20 cellular contexts compared by ENCODE assay signal in the genomic region with DNA sequence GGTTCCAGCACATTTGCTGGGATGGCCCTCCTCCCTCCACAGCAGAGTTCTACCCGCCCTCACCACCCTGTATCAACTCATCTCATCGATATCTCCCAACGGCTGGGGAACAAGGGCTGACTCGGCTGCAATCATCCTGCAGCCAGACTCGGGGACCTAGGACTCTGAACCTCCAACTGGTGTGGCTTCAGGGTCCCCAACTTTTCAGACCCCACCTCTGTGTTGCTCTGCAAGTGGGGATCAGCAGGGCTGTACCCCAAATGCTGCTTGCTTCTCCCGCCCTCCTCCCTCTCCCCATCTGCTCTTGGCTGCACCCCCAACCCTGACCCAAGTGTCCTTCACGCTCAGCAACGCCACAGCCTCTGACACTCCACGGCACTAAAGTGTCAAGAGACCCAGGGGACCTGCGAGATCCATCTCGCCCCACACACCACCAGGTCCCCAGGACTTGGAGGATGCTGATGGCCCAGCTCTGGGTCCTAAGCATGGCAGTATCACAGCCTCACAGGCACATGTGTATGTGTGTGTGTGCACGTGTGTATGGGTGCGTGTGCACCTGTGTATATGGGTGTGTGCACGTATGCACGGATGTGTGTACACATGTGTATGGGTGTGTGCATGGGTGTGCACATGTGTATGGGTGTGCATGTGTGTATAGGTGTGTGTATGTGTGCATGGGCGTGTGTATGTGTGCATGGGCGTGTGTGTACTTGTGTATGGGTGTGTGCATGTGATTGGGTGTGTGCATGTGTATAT. TPM values are rescaled to one million over a fixed set of nuclear protein-coding genes. Genes with fewer than 3 reads are reported as not detected.
DNase-seq lines count a peak whose midpoint lies in the region; ATAC-seq, FAIRE-seq and TF ChIP-seq lines count a peak whose summit lies in the region.
"Had no signal": no experiment of that assay in that cellular context is flagged by ENCODE, and none has a peak within 500 bp of the region (broad histone marks: within the 10 kb centered on the region; RNA-seq: fewer than 3 reads in every experiment).

No MANE protein-coding gene starts in this region.

- H2BK15ac ChIP-seq in IMR-90 (ENCODE audit: low read depth, low read length) = no peak overlapping the region

- ATAC-seq in IMR-90 (ENCODE audit: low read depth) (no peak), K562 (no peak), GM18907 (IDR thresholded peaks at IDR 0.05; ENCODE audit: unreplicated experiment) (no peak), GM19463 (IDR thresholded peaks at IDR 0.05; ENCODE audit: unreplicated experiment) (no peak)
- ATAC-seq: PC-3 had no signal

- H2BK5ac ChIP-seq in IMR-90 (ENCODE audit: low read depth, low read length, poor library complexity, severe bottlenecking) = no peak overlapping the region

- H3K4me3 ChIP-seq in IMR-90 (ENCODE audit: insufficient read depth, low read depth, low read length) (no peak overlapping the region), K562 (no peak overlapping the region), neural progenitor cell (no peak overlapping the region)
- H3K4me3 ChIP-seq: SJSA1 had no signal

- BruUV-seq in IMR-90 (replicated peaks; lab: Mats Ljungman, UMichigan) (no TSS peak), K562 (replicated peaks; lab: Mats Ljungman, UMichigan) (no TSS peak)

- no peak overlapping the region for H3K4me2 ChIP-seq in IMR-90 (ENCODE audit: low read depth, low read length)
- no peak overlapping the region for H3K4me2 ChIP-seq in K562 (ENCODE audit: insufficient read depth, low read length)
- H3K4me2 ChIP-seq in neural progenitor cell = no peak overlapping the region

- H3K27ac Mint-ChIP-seq in neural progenitor cell (no peak overlapping the region), type B pancreatic cell (no peak overlapping the region)
- H3K27ac Mint-ChIP-seq: CD4-positive, alpha-beta T cell had no signal

- no peak overlapping the region for H2BK120ac ChIP-seq in IMR-90 (ENCODE audit: low read depth, low read length)

- H4K20me1 ChIP-seq in IMR-90 (ENCODE audit: insufficient read depth, low read length) (no peaks in the 10 kb centered on the region; the same call in 1 of the 2 replicates), K562 (replicated peaks; ENCODE audit: control insufficient read depth, insufficient read depth, low read length) (no peaks in the 10 kb centered on the region), neural progenitor cell (ENCODE audit: low read depth) (no peaks in the 10 kb centered on the region)

- H2AFZ ChIP-seq in IMR-90 (replicated peaks; ENCODE audit: low read length, poor library complexity) (peak overlapping the region; percentile 21), K562 (ENCODE audit: low read depth, low read length) (no peak overlapping the region), neural progenitor cell (replicated peaks) (no peak overlapping the region)

- intact Hi-C loops in IMR-90 (cut with micrococcal nuclease) = no loop called here
- intact Hi-C loops in K562 (cut with micrococcal nuclease) = no loop called here

- in situ Hi-C loops in IMR-90 (cut with MboI; ENCODE audit: low sequenced_read_pairs) (no loop called here), K562 (cut with MboI) (no loop called here)

- no peak overlapping the region for H4K8ac ChIP-seq in IMR-90 (ENCODE audit: low read depth in 2 of 2, low read length in 2 of 2)

- no peak overlapping the region for H4K5ac ChIP-seq in IMR-90 (ENCODE audit: low read depth, low read length)

- no peak overlapping the region for H2BK20ac ChIP-seq in IMR-90 (ENCODE audit: low read depth, low read length)

- TF ChIP-seq RAD21 in IMR-90 (IDR thresholded peaks at IDR 0.05; ENCODE audit: low read length) (no peak), K562 (CRISPR knock-in tag; conservative IDR thresholded peaks at IDR 0.05 in 1 of 2, IDR thresholded peaks at IDR 0.05 in 1 of 2) (no peak)

- POLR2A ChIA-PET in IMR-90 (lab: Charles Lee; ENCODE audit: unreplicated experiment) (no interaction called here), K562 (lab: Yijun Ruan, JAX) (no interaction called here)

- H3K36me3 Mint-ChIP-seq in neural progenitor cell (no peaks in the 10 kb centered on the region), type B pancreatic cell (no peaks in the 10 kb centered on the region)

- no peak overlapping the region for H3K56ac ChIP-seq in IMR-90 (ENCODE audit: extremely low read depth, insufficient read depth, low read length)

- 71% methylated on average over 9 of the region's 17 CpGs; no CpG with 5 or more reads in 1 of the 2 experiments for WGBS in IMR-90 (ENCODE audit: extremely low coverage in 2 of 2, insufficient read length in 1 of 2), 2 experiments
- WGBS in K562 (ENCODE audit: insufficient coverage, low coverage, missing lambda C conversion rate) = 2% methylated on average over 16 of the region's 17 CpGs

- H3K4me1 Mint-ChIP-seq in neural progenitor cell (peaks cover 3% of the 10 kb centered on the region), type B pancreatic cell (ENCODE audit: unreplicated experiment) (no peaks in the 10 kb centered on the region)

- TF ChIP-seq CTCF in IMR-90 (conservative IDR thresholded peaks at IDR 0.05; ENCODE audit: low read depth, low read length) (no peak), K562 (IDR thresholded peaks at IDR 0.05 in 2 of 3, conservative IDR thresholded peaks at IDR 0.05 in 1 of 3; ENCODE audit: insufficient read depth in 2 of 3, low read depth in 1 of 3, low read length in 3 of 3) (no peak), neural progenitor cell (IDR thresholded peaks at IDR 0.05) (no peak), type B pancreatic cell (conservative IDR thresholded peaks at IDR 0.05) (no peak)

- H3K4me1 ChIP-seq in IMR-90 (ENCODE audit: control insufficient read depth, insufficient read depth, low read length) (no peaks in the 10 kb centered on the region), K562 (replicated peaks in 1 of 2; ENCODE audit: control insufficient read depth in 2 of 2, insufficient read depth in 2 of 2, low read length in 2 of 2) (peaks cover 0 to 11% of the 10 kb centered on the region in 2 experiments; a peak in 1 of 5 replicates), neural progenitor cell (no peaks in the 10 kb centered on the region)
- H3K4me1 ChIP-seq: SJSA1 had no signal

- H3K9me1 ChIP-seq in IMR-90 (ENCODE audit: insufficient read depth, low read length) = no peaks in the 10 kb centered on the region
- peaks cover 2% of the 10 kb centered on the region for H3K9me1 ChIP-seq in K562 (ENCODE audit: control insufficient read depth, insufficient read depth, low read length)

- H3K18ac ChIP-seq in IMR-90 (ENCODE audit: low read depth, low read length) = no peak overlapping the region

- no peak overlapping the region for H3K4ac ChIP-seq in IMR-90 (ENCODE audit: low read depth, low read length)

- H3K9me3 Mint-ChIP-seq in neural progenitor cell (no peaks in the 10 kb centered on the region), type B pancreatic cell (no peaks in the 10 kb centered on the region)
- H3K9me3 Mint-ChIP-seq: CD4-positive, alpha-beta T cell had no signal

- H3K27ac ChIP-seq in IMR-90 (ENCODE audit: insufficient read depth, low read length) (no peak overlapping the region), K562 (ENCODE audit: extremely low read depth, low read depth, low read length) (no peak overlapping the region), neural progenitor cell (no peak overlapping the region)
- H3K27ac ChIP-seq: RWPE1, SJSA1 had no signal

- peak overlapping the region; percentile 8 for H3K4me3 Mint-ChIP-seq in neural progenitor cell
- H3K4me3 Mint-ChIP-seq in type B pancreatic cell = no peak overlapping the region
- H3K4me3 Mint-ChIP-seq: B cell; CD4-positive, alpha-beta T cell had no signal

- H3K36me3 ChIP-seq in IMR-90 (ENCODE audit: control insufficient read depth, insufficient read depth, low read length) = no peaks in the 10 kb centered on the region
- H3K36me3 ChIP-seq in K562 (ENCODE audit: control insufficient read depth, insufficient read depth, low read length) = no peaks in the 10 kb centered on the region
- no peaks in the 10 kb centered on the region for H3K36me3 ChIP-seq in neural progenitor cell
- H3K36me3 ChIP-seq: SJSA1 had no signal

- TF ChIP-seq EP300 in K562 (IDR thresholded peaks at IDR 0.05; ENCODE audit: low read length) = no peak

- no peaks in the 10 kb centered on the region for H3K79me1 ChIP-seq in IMR-90 (ENCODE audit: low read depth in 1 of 2, low read length in 2 of 2)

- H3K27me3 Mint-ChIP-seq in neural progenitor cell (ENCODE audit: insufficient read depth, low read depth) (peaks cover 16% of the 10 kb centered on the region), type B pancreatic cell (peaks cover 50% of the 10 kb centered on the region)
- H3K27me3 Mint-ChIP-seq: B cell; CD4-positive, alpha-beta T cell had no signal

- H3K9me3 ChIP-seq in IMR-90 (ENCODE audit: control insufficient read depth, insufficient read depth, low read length) (peaks cover 3% of the 10 kb centered on the region; the same call in 1 of the 2 replicates), K562 (replicated peaks; ENCODE audit: control insufficient read depth, insufficient read depth, low read depth, low read length) (no peaks in the 10 kb centered on the region), neural progenitor cell (ENCODE audit: low read depth) (no peaks in the 10 kb centered on the region)
- H3K9me3 ChIP-seq: SJSA1 had no signal

- no peak for FAIRE-seq in K562 (lab: Jason Lieb, UNC)
- FAIRE-seq: GM19239 had no signal

- no peak overlapping the region for H2AK9ac ChIP-seq in IMR-90 (replicated peaks; ENCODE audit: low read depth, low read length, poor library complexity)

- H3K23ac ChIP-seq in IMR-90 (ENCODE audit: low read depth, low read length) = no peak overlapping the region

- H3K9ac ChIP-seq in IMR-90 (ENCODE audit: low read depth, low read length) (no peak overlapping the region), K562 (ENCODE audit: insufficient read depth in 1 of 2, low read depth in 2 of 2, low read length in 2 of 2) (no peak overlapping the region), neural progenitor cell (no peak overlapping the region)

- H3K14ac ChIP-seq in IMR-90 (replicated peaks; ENCODE audit: low read depth, low read length) = no peak overlapping the region

- no peak for TF ChIP-seq POLR2A in IMR-90 (IDR thresholded peaks at IDR 0.05; ENCODE audit: low read depth, low read length)
- no peak for TF ChIP-seq POLR2A in K562 (conservative IDR thresholded peaks at IDR 0.05)

- H3F3A ChIP-seq in neural progenitor cell (ENCODE audit: low read depth) = no peaks in the 10 kb centered on the region

- CTCF ChIA-PET in IMR-90 (lab: Yijun Ruan, JAX) (no interaction called here), K562 (lab: Yijun Ruan, JAX; ENCODE audit: low intra/inter-chr PET ratio) (no interaction called here)

- H3K27me3 ChIP-seq in IMR-90 (ENCODE audit: control insufficient read depth, insufficient read depth, low read length) = peaks cover 27% of the 10 kb centered on the region
- H3K27me3 ChIP-seq in K562 (ENCODE audit: control insufficient read depth in 2 of 2, insufficient read depth in 2 of 2, low read length in 2 of 2) = peaks cover 13 to 68% of the 10 kb centered on the region in 2 experiments; a peak in 3 of 5 replicates
- peaks cover 84% of the 10 kb centered on the region for H3K27me3 ChIP-seq in neural progenitor cell

- H3K79me2 ChIP-seq in K562 (ENCODE audit: control insufficient read depth, insufficient read depth, low read length) (no peaks in the 10 kb centered on the region), neural progenitor cell (ENCODE audit: low read depth) (no peaks in the 10 kb centered on the region)

- dilution Hi-C loops in IMR-90 (cut with HindIII; ENCODE audit: low sequenced_read_pairs, unreplicated experiment) = no loop called here

- DNase-seq in IMR-90 (no peak), K562 (ENCODE audit: extremely low read depth in 1 of 4, low spot score in 3 of 4) (no peak), neural progenitor cell (ENCODE audit: low spot score) (no peak), type B pancreatic cell (ENCODE audit: extremely low spot score, unreplicated experiment) (peak; percentile 50), NCI-H226 (no peak)
- DNase-seq: CD4-positive, alpha-beta T cell; EL; HCEC 1CT; KBM-7; MV-4-11; NCI-H1417 treated with DMSO at 0.1 percent for 48 hours; NCI-H1930; NCI-H446; PC-3 had no signal

- H2AK5ac ChIP-seq in IMR-90 (ENCODE audit: low read depth, low read length) = no peak overlapping the region

- H4K91ac ChIP-seq in IMR-90 (ENCODE audit: insufficient read depth, low read depth, low read length) = no peak overlapping the region

RNA-seq across cellular contexts. Expression of a gene that starts 26.4 kb away (rescaled TPM):
- not detected in 2 replicates for total RNA-seq in IMR-90 (2012; rRNA removed)
- 0.07 TPM in 1 of 2 replicates, not detected in the other for polyA plus RNA-seq in IMR-90 (2012; rRNA removed)
- polyA plus RNA-seq in IMR-90 (2012; cell fraction: cytosol; rRNA removed) = 0.02 TPM in 1 of 2 replicates, not detected in the other
- 0.14 and 0.17 TPM in 2 replicates for polyA plus RNA-seq in IMR-90 (2012; cell fraction: nucleus; rRNA removed; ENCODE audit: low replicate concordance)
- not detected in 2 replicates for total RNA-seq in K562 (2011; cell fraction: chromatin; rRNA removed; ENCODE audit: low replicate concordance)
- total RNA-seq in K562 (2011; cell fraction: nucleolus; rRNA removed) = not detected in 2 replicates
- total RNA-seq in K562 (2011; cell fraction: nucleoplasm; rRNA removed) = not detected in 2 replicates
- total RNA-seq in K562 (2014; rRNA removed) = not detected in 2 replicates
- not detected in 2 replicates for total RNA-seq in K562 (2014; rRNA removed; fragmentation: Illumina TruSeq; extraction: Trizol)
- not detected in 2 replicates for total RNA-seq in K562 (2015; rRNA removed; fragmentation: Illumina TruSeq; extraction: Trizol)
- 0.44 and 0.45 TPM in 2 replicates for total RNA-seq in K562 (2021)
- not detected in 2 replicates for polyA plus RNA-seq in K562 (2011; rRNA removed)
- 0.01 and 0.06 TPM in 2 replicates for polyA plus RNA-seq in K562 (2011; cell fraction: cytosol; rRNA removed)
- polyA plus RNA-seq in K562 (2011; cell fraction: nucleus; rRNA removed) = not detected in 2 replicates
- not detected in 2 replicates for polyA plus RNA-seq in K562 (2012)
- not detected in 2 replicates for polyA plus RNA-seq in K562 (2014; fragmentation: Illumina TruSeq; extraction: Trizol)
- not detected for polyA plus RNA-seq in K562 (2014; fragmentation: Nextera tagmentation; extraction: Ambion mirVana)
- polyA plus RNA-seq in K562 (2014; rRNA removed) = not detected in 2 replicates
- polyA minus RNA-seq in K562 (2011; rRNA and poly(A)+ RNA removed) = not detected in 2 replicates
- polyA minus RNA-seq in K562 (2011; cell fraction: cytosol; rRNA and poly(A)+ RNA removed) = not detected in 2 replicates
- 0.13 TPM in 1 of 2 replicates, not detected in the other for polyA minus RNA-seq in K562 (2011; cell fraction: nucleus; rRNA and poly(A)+ RNA removed)
- total RNA-seq in neural progenitor cell (ENCODE audit: low replicate concordance) = 0.11 and 0.99 TPM in 2 replicates
- total RNA-seq in type B pancreatic cell (ENCODE audit: low replicate concordance) = 3.7 and 4.8 TPM in 2 replicates
- total RNA-seq: SJSA1 had no signal

RNA-seq across cellular contexts. Expression of a gene that starts 26.9 kb away (rescaled TPM):
- not detected in 2 replicates for total RNA-seq in IMR-90 (2012; rRNA removed)
- not detected in 2 replicates for polyA plus RNA-seq in IMR-90 (2012; rRNA removed)
- polyA plus RNA-seq in IMR-90 (2012; cell fraction: cytosol; rRNA removed) = not detected in 2 replicates
- polyA plus RNA-seq in IMR-90 (2012; cell fraction: nucleus; rRNA removed; ENCODE audit: low replicate concordance) = 0.02 TPM in 1 of 2 replicates, not detected in the other
- total RNA-seq in K562 (2011; cell fraction: chromatin; rRNA removed; ENCODE audit: low replicate concordance) = not detected in 2 replicates
- not detected in 2 replicates for total RNA-seq in K562 (2011; cell fraction: nucleolus; rRNA removed)
- not detected in 2 replicates for total RNA-seq in K562 (2011; cell fraction: nucleoplasm; rRNA removed)
- not detected in 2 replicates for total RNA-seq in K562 (2014; rRNA removed)
- total RNA-seq in K562 (2014; rRNA removed; fragmentation: Illumina TruSeq; extraction: Trizol) = not detected in 2 replicates
- not detected in 2 replicates for total RNA-seq in K562 (2015; rRNA removed; fragmentation: Illumina TruSeq; extraction: Trizol)
- not detected in 2 replicates for total RNA-seq in K562 (2021)
- polyA plus RNA-seq in K562 (2011; rRNA removed) = not detected in 2 replicates
- polyA plus RNA-seq in K562 (2011; cell fraction: cytosol; rRNA removed) = not detected in 2 replicates
- not detected in 2 replicates for polyA plus RNA-seq in K562 (2011; cell fraction: nucleus; rRNA removed)
- polyA plus RNA-seq in K562 (2012) = 0.03 TPM in 1 of 2 replicates, not detected in the other
- polyA plus RNA-seq in K562 (2014; fragmentation: Illumina TruSeq; extraction: Trizol) = not detected in 2 replicates
- polyA plus RNA-seq in K562 (2014; fragmentation: Nextera tagmentation; extraction: Ambion mirVana) = not detected
- polyA plus RNA-seq in K562 (2014; rRNA removed) = not detected in 2 replicates
- polyA minus RNA-seq in K562 (2011; rRNA and poly(A)+ RNA removed) = not detected in 2 replicates
- not detected in 2 replicates for polyA minus RNA-seq in K562 (2011; cell fraction: cytosol; rRNA and poly(A)+ RNA removed)
- not detected in 2 replicates for polyA minus RNA-seq in K562 (2011; cell fraction: nucleus; rRNA and poly(A)+ RNA removed)
- total RNA-seq in neural progenitor cell (ENCODE audit: low replicate concordance) = 0.34 TPM in 1 of 2 replicates, not detected in the other
- 0.21 and 0.46 TPM in 2 replicates for total RNA-seq in type B pancreatic cell (ENCODE audit: low replicate concordance)
- total RNA-seq: B cell, PC-3, SJSA1 had no signal
